8 cellular contexts compared by ENCODE assay signal in the genomic region with DNA sequence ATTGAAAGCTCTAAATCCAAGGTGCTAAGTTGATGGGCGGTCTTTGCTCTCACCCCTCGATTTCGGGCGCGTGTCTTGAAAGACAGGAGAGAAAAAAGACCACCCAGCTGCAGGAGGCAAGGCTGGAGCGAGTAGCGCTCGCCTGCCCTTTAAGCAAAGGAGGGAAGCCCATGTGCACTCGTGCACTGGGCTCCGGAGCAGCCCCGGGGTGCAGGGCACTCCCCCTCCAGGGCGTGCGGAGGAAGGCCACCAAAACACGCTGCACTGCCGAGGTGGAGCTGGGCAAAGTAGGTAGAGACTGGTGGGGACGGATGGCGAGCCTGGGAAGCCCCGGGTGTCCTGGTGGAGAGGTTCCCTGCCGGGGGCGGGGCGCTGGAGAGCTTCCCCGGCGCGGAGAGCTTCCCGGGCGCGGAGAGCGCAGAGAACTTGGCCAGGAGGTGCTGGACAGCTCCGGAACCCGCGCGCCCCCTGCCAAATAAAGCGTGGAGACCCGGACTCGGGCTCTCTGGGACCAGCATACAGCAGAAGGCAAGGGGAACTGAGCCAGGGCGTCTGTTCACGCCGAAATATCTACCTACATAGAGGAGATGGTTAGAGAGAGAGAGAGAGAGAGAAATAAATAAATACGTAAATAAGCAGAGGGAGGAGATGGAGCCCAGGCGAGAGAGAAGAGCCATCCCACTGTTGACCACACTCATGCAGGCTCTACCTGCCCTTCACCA. TPM values are rescaled to one million over a fixed set of nuclear protein-coding genes. Genes with fewer than 3 reads are reported as not detected.
A peak's percentile ranks its signal among the peaks of the same experiment; 100 is the strongest.
DNase-seq lines count a peak whose midpoint lies in the region; ATAC-seq and TF ChIP-seq lines count a peak whose summit lies in the region.

No MANE protein-coding gene starts in this region.

- H3K36me3 Mint-ChIP-seq in neural progenitor cell (peaks cover 4% of the 10 kb centered on the region), type B pancreatic cell (no peaks in the 10 kb centered on the region)

- H3K9ac ChIP-seq in BLaER1 treated with 17β-estradiol and CSF1 and Interleukin-3, amounts not matched to agents 10 nM and 100 nM = peak overlapping the region in 8 of 11 experiments; percentile 14 to 61 (median 42); a peak in 11 of 22 replicates
- no peak overlapping the region for H3K9ac ChIP-seq in neural progenitor cell

- H3K79me2 ChIP-seq in neural progenitor cell (ENCODE audit: low read depth) = peaks cover 35% of the 10 kb centered on the region

- H3K9me3 Mint-ChIP-seq in neural progenitor cell = peaks cover 19% of the 10 kb centered on the region
- H3K9me3 Mint-ChIP-seq in type B pancreatic cell = no peaks in the 10 kb centered on the region

- H3K4me3 ChIP-seq in BLaER1 treated with 17β-estradiol and CSF1 and Interleukin-3, amounts not matched to agents 10 nM and 100 nM = peak overlapping the region; percentile 62 to 78 (median 70)
- peak overlapping the region; percentile 34 for H3K4me3 ChIP-seq in fibroblast of mammary gland (ENCODE audit: control insufficient read depth, low read depth, low read length)
- H3K4me3 ChIP-seq in neural progenitor cell = peak overlapping the region; percentile 88

- H3K27ac Mint-ChIP-seq in neural progenitor cell = no peak overlapping the region
- no peak overlapping the region for H3K27ac Mint-ChIP-seq in type B pancreatic cell

- H3K4me3 Mint-ChIP-seq in neural progenitor cell (peak overlapping the region; percentile 100), type B pancreatic cell (peak overlapping the region; percentile 95)

- no peaks in the 10 kb centered on the region for H3K36me3 ChIP-seq in BLaER1 treated with 17β-estradiol and CSF1 and Interleukin-3, amounts not matched to agents 10 nM and 100 nM
- H3K36me3 ChIP-seq in neural progenitor cell = no peaks in the 10 kb centered on the region

- H3K9me3 ChIP-seq in BLaER1 treated with 17β-estradiol and CSF1 and Interleukin-3, amounts not matched to agents 10 nM and 100 nM (replicated peaks in 1 of 11) = peaks cover 11 to 25% (median 17%) of the 10 kb centered on the region in 11 experiments
- H3K9me3 ChIP-seq in neural progenitor cell (ENCODE audit: low read depth) = peaks cover 6% of the 10 kb centered on the region

- H2AFZ ChIP-seq in neural progenitor cell (replicated peaks) = peak overlapping the region; percentile 91

- H3F3A ChIP-seq in neural progenitor cell (ENCODE audit: low read depth) = peaks cover 37% of the 10 kb centered on the region

- peak overlapping the region; percentile 94 to 100 (median 99) for H3K4me2 ChIP-seq in BLaER1 treated with 17β-estradiol and CSF1 and Interleukin-3, amounts not matched to agents 10 nM and 100 nM
- peak overlapping the region; percentile 98 for H3K4me2 ChIP-seq in neural progenitor cell

- peak; percentile 58 for ATAC-seq in GM21619 (IDR thresholded peaks at IDR 0.05; ENCODE audit: unreplicated experiment)

- H3K27ac ChIP-seq in BLaER1 treated with 17β-estradiol and CSF1 and Interleukin-3, amounts not matched to agents 10 nM and 100 nM = no peak overlapping the region
- peak overlapping the region; percentile 83 for H3K27ac ChIP-seq in neural progenitor cell

- TF ChIP-seq CTCF in fibroblast of mammary gland (conservative IDR thresholded peaks at IDR 0.05; ENCODE audit: control insufficient read depth, insufficient read depth, low read depth, low read length) = no peak
- peak; percentile 35 for TF ChIP-seq CTCF in neural progenitor cell (IDR thresholded peaks at IDR 0.05)
- TF ChIP-seq CTCF in type B pancreatic cell (conservative IDR thresholded peaks at IDR 0.05) = peak; percentile 52

- peaks cover 36 to 46% (median 42%) of the 10 kb centered on the region in 11 experiments for H3K27me3 ChIP-seq in BLaER1 treated with 17β-estradiol and CSF1 and Interleukin-3, amounts not matched to agents 10 nM and 100 nM
- peaks cover 14% of the 10 kb centered on the region for H3K27me3 ChIP-seq in neural progenitor cell

- H3K4me1 Mint-ChIP-seq in neural progenitor cell = peaks cover 11% of the 10 kb centered on the region
- peaks cover 25% of the 10 kb centered on the region for H3K4me1 Mint-ChIP-seq in type B pancreatic cell (ENCODE audit: unreplicated experiment)

- DNase-seq in NCI-H510A treated with DMSO at 0.1 percent for 48 hours (lab: John Stamatoyannopoulos, UW) = peak; percentile 55
- DNase-seq in activated T-helper 1 cell treated with Interleukin-2 at 50 U/mL for 16 hours (ENCODE audit: low read depth) = peak; percentile 27
- peak; percentile 12 for DNase-seq in fibroblast of mammary gland (ENCODE audit: low read depth)
- DNase-seq in neural progenitor cell (ENCODE audit: low spot score) = peak; percentile 85
- peak; percentile 72 for DNase-seq in type B pancreatic cell (ENCODE audit: extremely low spot score, unreplicated experiment)
- DNase-seq in NCI-H2196 treated with DMSO at 0.1 percent for 48 hours (lab: John Stamatoyannopoulos, UW; ENCODE audit: unreplicated experiment) = no peak

- H3K4me1 ChIP-seq in BLaER1 treated with 17β-estradiol and CSF1 and Interleukin-3, amounts not matched to agents 10 nM and 100 nM = peaks cover 15 to 21% (median 19%) of the 10 kb centered on the region in 10 experiments; a peak in 17 of 20 replicates
- H3K4me1 ChIP-seq in neural progenitor cell = peaks cover 30% of the 10 kb centered on the region

- H4K20me1 ChIP-seq in BLaER1 treated with 17β-estradiol and CSF1 and Interleukin-3, amounts not matched to agents 10 nM and 100 nM = peaks cover 0 to 11% (median 0%) of the 10 kb centered on the region in 11 experiments; a peak in 6 of 22 replicates
- peaks cover 15% of the 10 kb centered on the region for H4K20me1 ChIP-seq in neural progenitor cell (ENCODE audit: low read depth)

- H3K27me3 Mint-ChIP-seq in neural progenitor cell (ENCODE audit: insufficient read depth, low read depth) (peaks cover 2% of the 10 kb centered on the region), type B pancreatic cell (peaks cover 69% of the 10 kb centered on the region)

RNA-seq across cellular contexts. Expression of a gene that starts 0.6 kb away (rescaled TPM):
- total RNA-seq in neural progenitor cell (ENCODE audit: low replicate concordance) (317 and 398 TPM in 2 replicates), type B pancreatic cell (ENCODE audit: low replicate concordance) (10.4 and 27.1 TPM in 2 replicates)

Comparison
In these comparisons a context has a peak if more than half of its experiments do, and no peak if none do; other contexts are left out.
1. H3K4me3 ChIP-seq: peak in every context shown above with its lines; median percentile 88 in neural progenitor cell; 70 in BLaER1 treated with 17β-estradiol and CSF1 and Interleukin-3, amounts not matched to agents 10 nM and 100 nM; 34 in fibroblast of mammary gland.
2. RNA of a gene that starts 0.6 kb away (total RNA-seq): 317 to 398 TPM in neural progenitor cell; 10.4 to 27.1 TPM in type B pancreatic cell; every median in the first group is over 10 times any median in the second.